In the genomic region with DNA sequence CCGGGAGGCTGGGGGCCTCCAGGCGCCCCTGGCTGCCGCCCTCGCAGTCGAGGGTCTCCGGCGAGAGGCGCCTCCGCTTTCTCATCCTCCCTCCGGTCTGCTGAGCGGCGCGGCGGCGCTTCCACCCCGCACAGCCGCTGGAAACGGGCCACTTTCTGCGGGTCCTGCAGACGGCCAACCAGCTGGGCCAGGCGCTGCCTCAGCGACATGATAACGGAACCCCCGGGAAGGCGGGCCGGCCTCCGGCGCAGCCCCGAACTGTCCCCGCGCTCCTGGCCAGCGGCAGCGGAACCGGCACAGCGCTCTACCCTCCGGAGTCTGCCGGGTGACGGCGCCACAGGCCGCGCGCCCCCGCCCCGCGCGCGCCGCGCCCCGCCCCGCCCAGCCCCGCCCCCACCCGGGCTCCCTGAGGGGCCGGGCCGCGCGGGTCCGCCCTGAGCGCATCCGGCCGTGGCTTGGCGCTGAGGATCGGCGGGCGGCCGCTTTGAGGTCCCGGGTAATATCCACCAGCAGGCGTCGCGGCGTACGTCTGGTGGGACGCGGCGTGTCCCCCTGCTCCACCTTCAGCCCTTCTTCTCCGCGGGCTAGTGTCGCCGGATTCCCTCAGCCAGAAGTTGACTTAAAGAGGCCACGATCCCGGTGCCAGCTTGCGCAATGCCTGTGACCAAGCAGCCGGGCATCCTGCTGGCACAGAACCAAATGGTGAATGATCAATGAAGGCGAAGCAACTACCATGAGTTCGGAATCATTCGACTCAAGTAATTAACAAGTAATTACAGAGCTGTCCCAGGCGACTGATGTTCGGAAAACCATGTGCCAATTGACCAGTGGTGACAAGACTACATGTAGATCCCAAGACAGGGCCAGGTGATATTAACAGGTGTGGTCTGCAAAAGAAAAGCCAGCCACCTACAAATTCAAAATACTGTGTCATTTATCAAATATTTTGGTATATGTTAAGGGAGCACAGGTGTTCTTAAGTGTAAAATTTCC, we compare ENCODE assay signal across 1 cellular context.
TF ChIP-seq lines count a peak whose summit lies in the region.

A gene with protein sequence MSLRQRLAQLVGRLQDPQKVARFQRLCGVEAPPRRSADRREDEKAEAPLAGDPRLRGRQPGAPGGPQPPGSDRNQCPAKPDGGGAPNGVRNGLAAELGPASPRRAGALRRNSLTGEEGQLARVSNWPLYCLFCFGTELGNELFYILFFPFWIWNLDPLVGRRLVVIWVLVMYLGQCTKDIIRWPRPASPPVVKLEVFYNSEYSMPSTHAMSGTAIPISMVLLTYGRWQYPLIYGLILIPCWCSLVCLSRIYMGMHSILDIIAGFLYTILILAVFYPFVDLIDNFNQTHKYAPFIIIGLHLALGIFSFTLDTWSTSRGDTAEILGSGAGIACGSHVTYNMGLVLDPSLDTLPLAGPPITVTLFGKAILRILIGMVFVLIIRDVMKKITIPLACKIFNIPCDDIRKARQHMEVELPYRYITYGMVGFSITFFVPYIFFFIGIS (minus strand): TSS at position 330 of the 993 bp plus-strand sequence. CDS start 121 bp downstream, at position 209.

TF ChIP-seq in HepG2, 621 proteins besides CTCF, POLR2A, EP300 and RAD21 (continued from another document and continues in another):
- TF ChIP-seq, protein P1, sequence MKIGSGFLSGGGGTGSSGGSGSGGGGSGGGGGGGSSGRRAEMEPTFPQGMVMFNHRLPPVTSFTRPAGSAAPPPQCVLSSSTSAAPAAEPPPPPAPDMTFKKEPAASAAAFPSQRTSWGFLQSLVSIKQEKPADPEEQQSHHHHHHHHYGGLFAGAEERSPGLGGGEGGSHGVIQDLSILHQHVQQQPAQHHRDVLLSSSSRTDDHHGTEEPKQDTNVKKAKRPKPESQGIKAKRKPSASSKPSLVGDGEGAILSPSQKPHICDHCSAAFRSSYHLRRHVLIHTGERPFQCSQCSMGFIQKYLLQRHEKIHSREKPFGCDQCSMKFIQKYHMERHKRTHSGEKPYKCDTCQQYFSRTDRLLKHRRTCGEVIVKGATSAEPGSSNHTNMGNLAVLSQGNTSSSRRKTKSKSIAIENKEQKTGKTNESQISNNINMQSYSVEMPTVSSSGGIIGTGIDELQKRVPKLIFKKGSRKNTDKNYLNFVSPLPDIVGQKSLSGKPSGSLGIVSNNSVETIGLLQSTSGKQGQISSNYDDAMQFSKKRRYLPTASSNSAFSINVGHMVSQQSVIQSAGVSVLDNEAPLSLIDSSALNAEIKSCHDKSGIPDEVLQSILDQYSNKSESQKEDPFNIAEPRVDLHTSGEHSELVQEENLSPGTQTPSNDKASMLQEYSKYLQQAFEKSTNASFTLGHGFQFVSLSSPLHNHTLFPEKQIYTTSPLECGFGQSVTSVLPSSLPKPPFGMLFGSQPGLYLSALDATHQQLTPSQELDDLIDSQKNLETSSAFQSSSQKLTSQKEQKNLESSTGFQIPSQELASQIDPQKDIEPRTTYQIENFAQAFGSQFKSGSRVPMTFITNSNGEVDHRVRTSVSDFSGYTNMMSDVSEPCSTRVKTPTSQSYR (CRISPR knock-in tag; IDR thresholded peaks at IDR 0.05; ENCODE audit: borderline replicate concordance), result peak; percentile 65; the same call in 1 of the 2 replicates
- peak; percentile 14 for TF ChIP-seq YY1 (IDR thresholded peaks at IDR 0.05; ENCODE audit: insufficient read depth, insufficient replicate concordance, low read depth, low read length)
- TF ChIP-seq, protein P2, sequence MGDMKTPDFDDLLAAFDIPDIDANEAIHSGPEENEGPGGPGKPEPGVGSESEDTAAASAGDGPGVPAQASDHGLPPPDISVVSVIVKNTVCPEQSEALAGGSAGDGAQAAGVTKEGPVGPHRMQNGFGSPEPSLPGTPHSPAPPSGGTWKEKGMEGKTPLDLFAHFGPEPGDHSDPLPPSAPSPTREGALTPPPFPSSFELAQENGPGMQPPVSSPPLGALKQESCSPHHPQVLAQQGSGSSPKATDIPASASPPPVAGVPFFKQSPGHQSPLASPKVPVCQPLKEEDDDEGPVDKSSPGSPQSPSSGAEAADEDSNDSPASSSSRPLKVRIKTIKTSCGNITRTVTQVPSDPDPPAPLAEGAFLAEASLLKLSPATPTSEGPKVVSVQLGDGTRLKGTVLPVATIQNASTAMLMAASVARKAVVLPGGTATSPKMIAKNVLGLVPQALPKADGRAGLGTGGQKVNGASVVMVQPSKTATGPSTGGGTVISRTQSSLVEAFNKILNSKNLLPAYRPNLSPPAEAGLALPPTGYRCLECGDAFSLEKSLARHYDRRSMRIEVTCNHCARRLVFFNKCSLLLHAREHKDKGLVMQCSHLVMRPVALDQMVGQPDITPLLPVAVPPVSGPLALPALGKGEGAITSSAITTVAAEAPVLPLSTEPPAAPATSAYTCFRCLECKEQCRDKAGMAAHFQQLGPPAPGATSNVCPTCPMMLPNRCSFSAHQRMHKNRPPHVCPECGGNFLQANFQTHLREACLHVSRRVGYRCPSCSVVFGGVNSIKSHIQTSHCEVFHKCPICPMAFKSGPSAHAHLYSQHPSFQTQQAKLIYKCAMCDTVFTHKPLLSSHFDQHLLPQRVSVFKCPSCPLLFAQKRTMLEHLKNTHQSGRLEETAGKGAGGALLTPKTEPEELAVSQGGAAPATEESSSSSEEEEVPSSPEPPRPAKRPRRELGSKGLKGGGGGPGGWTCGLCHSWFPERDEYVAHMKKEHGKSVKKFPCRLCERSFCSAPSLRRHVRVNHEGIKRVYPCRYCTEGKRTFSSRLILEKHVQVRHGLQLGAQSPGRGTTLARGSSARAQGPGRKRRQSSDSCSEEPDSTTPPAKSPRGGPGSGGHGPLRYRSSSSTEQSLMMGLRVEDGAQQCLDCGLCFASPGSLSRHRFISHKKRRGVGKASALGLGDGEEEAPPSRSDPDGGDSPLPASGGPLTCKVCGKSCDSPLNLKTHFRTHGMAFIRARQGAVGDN (CRISPR knock-in tag; IDR thresholded peaks at IDR 0.05), result peak; percentile 71
- TF ChIP-seq HMG20A (CRISPR knock-in tag; IDR thresholded peaks at IDR 0.05; ENCODE audit: borderline replicate concordance), result peak; percentile 28; the same call in 1 of the 2 replicates
- TF ChIP-seq, protein P3, sequence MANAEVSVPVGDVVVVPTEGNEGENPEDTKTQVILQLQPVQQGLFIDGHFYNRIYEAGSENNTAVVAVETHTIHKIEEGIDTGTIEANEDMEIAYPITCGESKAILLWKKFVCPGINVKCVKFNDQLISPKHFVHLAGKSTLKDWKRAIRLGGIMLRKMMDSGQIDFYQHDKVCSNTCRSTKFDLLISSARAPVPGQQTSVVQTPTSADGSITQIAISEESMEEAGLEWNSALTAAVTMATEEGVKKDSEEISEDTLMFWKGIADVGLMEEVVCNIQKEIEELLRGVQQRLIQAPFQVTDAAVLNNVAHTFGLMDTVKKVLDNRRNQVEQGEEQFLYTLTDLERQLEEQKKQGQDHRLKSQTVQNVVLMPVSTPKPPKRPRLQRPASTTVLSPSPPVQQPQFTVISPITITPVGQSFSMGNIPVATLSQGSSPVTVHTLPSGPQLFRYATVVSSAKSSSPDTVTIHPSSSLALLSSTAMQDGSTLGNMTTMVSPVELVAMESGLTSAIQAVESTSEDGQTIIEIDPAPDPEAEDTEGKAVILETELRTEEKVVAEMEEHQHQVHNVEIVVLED (CRISPR knock-in tag; IDR thresholded peaks at IDR 0.05; ENCODE audit: borderline replicate concordance), result peak; percentile 59; the same call in 1 of the 2 replicates
- no peak for TF ChIP-seq MEIS2 (CRISPR knock-in tag; IDR thresholded peaks at IDR 0.05)
- TF ChIP-seq RNF2 (conservative IDR thresholded peaks at IDR 0.05; ENCODE audit: low read depth), result no peak
- 0 out of 2 replicates have a peak, but pooled peaks have one; percentile 26 for TF ChIP-seq ELF3 (CRISPR knock-in tag; IDR thresholded peaks at IDR 0.05)
- peak; percentile 75 for TF ChIP-seq RARA (CRISPR knock-in tag; IDR thresholded peaks at IDR 0.05)
- TF ChIP-seq FOXK2 (IDR thresholded peaks at IDR 0.05), result no peak
- peak; percentile 40; the same call in 1 of the 2 replicates for TF ChIP-seq MED1 (CRISPR knock-in tag; IDR thresholded peaks at IDR 0.05)
- peak; percentile 72; the same call in 1 of the 2 replicates for TF ChIP-seq ZNF232 (CRISPR knock-in tag; IDR thresholded peaks at IDR 0.05; ENCODE audit: borderline replicate concordance)
- 0 out of 2 replicates have a peak, but pooled peaks have one; percentile 35 for TF ChIP-seq ZNF317 (CRISPR knock-in tag; IDR thresholded peaks at IDR 0.05)
- no peak for TF ChIP-seq NFATC3 (CRISPR knock-in tag; IDR thresholded peaks at IDR 0.05)
- TF ChIP-seq SKI (IDR thresholded peaks at IDR 0.05; ENCODE audit: partially characterized antibody), result no peak
- peak; percentile 18; the same call in 1 of the 2 replicates for TF ChIP-seq ZNF605 (CRISPR knock-in tag; IDR thresholded peaks at IDR 0.05)
- TF ChIP-seq, protein P4, sequence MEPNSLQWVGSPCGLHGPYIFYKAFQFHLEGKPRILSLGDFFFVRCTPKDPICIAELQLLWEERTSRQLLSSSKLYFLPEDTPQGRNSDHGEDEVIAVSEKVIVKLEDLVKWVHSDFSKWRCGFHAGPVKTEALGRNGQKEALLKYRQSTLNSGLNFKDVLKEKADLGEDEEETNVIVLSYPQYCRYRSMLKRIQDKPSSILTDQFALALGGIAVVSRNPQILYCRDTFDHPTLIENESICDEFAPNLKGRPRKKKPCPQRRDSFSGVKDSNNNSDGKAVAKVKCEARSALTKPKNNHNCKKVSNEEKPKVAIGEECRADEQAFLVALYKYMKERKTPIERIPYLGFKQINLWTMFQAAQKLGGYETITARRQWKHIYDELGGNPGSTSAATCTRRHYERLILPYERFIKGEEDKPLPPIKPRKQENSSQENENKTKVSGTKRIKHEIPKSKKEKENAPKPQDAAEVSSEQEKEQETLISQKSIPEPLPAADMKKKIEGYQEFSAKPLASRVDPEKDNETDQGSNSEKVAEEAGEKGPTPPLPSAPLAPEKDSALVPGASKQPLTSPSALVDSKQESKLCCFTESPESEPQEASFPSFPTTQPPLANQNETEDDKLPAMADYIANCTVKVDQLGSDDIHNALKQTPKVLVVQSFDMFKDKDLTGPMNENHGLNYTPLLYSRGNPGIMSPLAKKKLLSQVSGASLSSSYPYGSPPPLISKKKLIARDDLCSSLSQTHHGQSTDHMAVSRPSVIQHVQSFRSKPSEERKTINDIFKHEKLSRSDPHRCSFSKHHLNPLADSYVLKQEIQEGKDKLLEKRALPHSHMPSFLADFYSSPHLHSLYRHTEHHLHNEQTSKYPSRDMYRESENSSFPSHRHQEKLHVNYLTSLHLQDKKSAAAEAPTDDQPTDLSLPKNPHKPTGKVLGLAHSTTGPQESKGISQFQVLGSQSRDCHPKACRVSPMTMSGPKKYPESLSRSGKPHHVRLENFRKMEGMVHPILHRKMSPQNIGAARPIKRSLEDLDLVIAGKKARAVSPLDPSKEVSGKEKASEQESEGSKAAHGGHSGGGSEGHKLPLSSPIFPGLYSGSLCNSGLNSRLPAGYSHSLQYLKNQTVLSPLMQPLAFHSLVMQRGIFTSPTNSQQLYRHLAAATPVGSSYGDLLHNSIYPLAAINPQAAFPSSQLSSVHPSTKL (CRISPR knock-in tag; IDR thresholded peaks at IDR 0.05), result peak; percentile 76
- no peak for TF ChIP-seq NFE2L2 (IDR thresholded peaks at IDR 0.05; ENCODE audit: low read length)
- TF ChIP-seq XRCC5 (optimal IDR thresholded peaks at IDR 0.05; ENCODE audit: low read length), result peak; percentile 42
- TF ChIP-seq, protein P5, sequence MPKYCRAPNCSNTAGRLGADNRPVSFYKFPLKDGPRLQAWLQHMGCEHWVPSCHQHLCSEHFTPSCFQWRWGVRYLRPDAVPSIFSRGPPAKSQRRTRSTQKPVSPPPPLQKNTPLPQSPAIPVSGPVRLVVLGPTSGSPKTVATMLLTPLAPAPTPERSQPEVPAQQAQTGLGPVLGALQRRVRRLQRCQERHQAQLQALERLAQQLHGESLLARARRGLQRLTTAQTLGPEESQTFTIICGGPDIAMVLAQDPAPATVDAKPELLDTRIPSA (CRISPR knock-in tag; IDR thresholded peaks at IDR 0.05; ENCODE audit: borderline replicate concordance), result peak; percentile 74; the same call in 1 of the 2 replicates
- peak; percentile 46 for TF ChIP-seq ERF (CRISPR knock-in tag; IDR thresholded peaks at IDR 0.05)
- TF ChIP-seq PHF20 (CRISPR knock-in tag; IDR thresholded peaks at IDR 0.05), result peak; percentile 56
- TF ChIP-seq TCF7 (IDR thresholded peaks at IDR 0.05; ENCODE audit: low read depth), result peak; percentile 74; the same call in 1 of the 2 replicates
- 0 out of 2 replicates have a peak, but pooled peaks have one; percentile 37 for TF ChIP-seq TP53 (CRISPR knock-in tag; conservative IDR thresholded peaks at IDR 0.05)
- TF ChIP-seq SMC3 (IDR thresholded peaks at IDR 0.05; ENCODE audit: low read length), result peak; percentile 8; the same call in 1 of the 2 replicates
- TF ChIP-seq YEATS2 (CRISPR knock-in tag; IDR thresholded peaks at IDR 0.05; ENCODE audit: borderline replicate concordance), result no peak
- TF ChIP-seq SSRP1 (CRISPR knock-in tag; IDR thresholded peaks at IDR 0.05), result no peak
- TF ChIP-seq REL (CRISPR knock-in tag; conservative IDR thresholded peaks at IDR 0.05), result no peak
- TF ChIP-seq, protein P6, sequence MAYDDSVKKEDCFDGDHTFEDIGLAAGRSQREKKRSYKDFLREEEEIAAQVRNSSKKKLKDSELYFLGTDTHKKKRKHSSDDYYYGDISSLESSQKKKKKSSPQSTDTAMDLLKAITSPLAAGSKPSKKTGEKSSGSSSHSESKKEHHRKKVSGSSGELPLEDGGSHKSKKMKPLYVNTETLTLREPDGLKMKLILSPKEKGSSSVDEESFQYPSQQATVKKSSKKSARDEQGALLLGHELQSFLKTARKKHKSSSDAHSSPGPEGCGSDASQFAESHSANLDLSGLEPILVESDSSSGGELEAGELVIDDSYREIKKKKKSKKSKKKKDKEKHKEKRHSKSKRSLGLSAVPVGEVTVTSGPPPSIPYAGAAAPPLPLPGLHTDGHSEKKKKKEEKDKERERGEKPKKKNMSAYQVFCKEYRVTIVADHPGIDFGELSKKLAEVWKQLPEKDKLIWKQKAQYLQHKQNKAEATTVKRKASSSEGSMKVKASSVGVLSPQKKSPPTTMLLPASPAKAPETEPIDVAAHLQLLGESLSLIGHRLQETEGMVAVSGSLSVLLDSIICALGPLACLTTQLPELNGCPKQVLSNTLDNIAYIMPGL (CRISPR knock-in tag; IDR thresholded peaks at IDR 0.05; ENCODE audit: borderline replicate concordance in 1 of 2, low read depth in 1 of 2), result peak; percentile 27 to 33; a peak in 2 of 4 replicates
- no peak for TF ChIP-seq ZBTB3 (CRISPR knock-in tag; IDR thresholded peaks at IDR 0.05; ENCODE audit: borderline replicate concordance, low read depth)
- TF ChIP-seq, protein P7, sequence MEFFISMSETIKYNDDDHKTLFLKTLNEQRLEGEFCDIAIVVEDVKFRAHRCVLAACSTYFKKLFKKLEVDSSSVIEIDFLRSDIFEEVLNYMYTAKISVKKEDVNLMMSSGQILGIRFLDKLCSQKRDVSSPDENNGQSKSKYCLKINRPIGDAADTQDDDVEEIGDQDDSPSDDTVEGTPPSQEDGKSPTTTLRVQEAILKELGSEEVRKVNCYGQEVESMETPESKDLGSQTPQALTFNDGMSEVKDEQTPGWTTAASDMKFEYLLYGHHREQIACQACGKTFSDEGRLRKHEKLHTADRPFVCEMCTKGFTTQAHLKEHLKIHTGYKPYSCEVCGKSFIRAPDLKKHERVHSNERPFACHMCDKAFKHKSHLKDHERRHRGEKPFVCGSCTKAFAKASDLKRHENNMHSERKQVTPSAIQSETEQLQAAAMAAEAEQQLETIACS (CRISPR knock-in tag; IDR thresholded peaks at IDR 0.05), result peak; percentile 83
- TF ChIP-seq ZMYM4 (CRISPR knock-in tag; IDR thresholded peaks at IDR 0.05), result peak; percentile 73; the same call in 1 of the 2 replicates
- no peak for TF ChIP-seq ZNF841 (CRISPR knock-in tag; IDR thresholded peaks at IDR 0.05; ENCODE audit: borderline replicate concordance)
